9 cellular contexts compared by ENCODE assay signal in genomic region chr3:112390783-112391641, GRCh38. TPM values are rescaled to one million over a fixed set of nuclear protein-coding genes. Genes with fewer than 3 reads are reported as not detected.
DNase-seq lines count a peak whose midpoint lies in the region; ATAC-seq, FAIRE-seq and TF ChIP-seq lines count a peak whose summit lies in the region.
"Had no signal": no experiment of that assay in that cellular context is flagged by ENCODE, and none has a peak within 500 bp of the region (broad histone marks: within the 10 kb centered on the region; RNA-seq: fewer than 3 reads in every experiment).

No MANE protein-coding gene starts in this region.

- H3K79me2 ChIP-seq in HCT116 (ENCODE audit: insufficient read depth, low read length) = no peaks in the 10 kb centered on the region

- H3K4me3 Mint-ChIP-seq in activated CD8-positive, alpha-beta T cell treated with anti-CD3 and anti-CD28 coated beads for 36 hours = no peak overlapping the region
- H3K4me3 Mint-ChIP-seq: central memory CD8-positive, alpha-beta T cell had no signal

- H3K27me3 ChIP-seq in AG04450 (ENCODE audit: control insufficient read depth, insufficient read depth, low read length) = no peaks in the 10 kb centered on the region
- H3K27me3 ChIP-seq in HCT116 (ENCODE audit: insufficient read depth, low read length) = no peaks in the 10 kb centered on the region
- H3K27me3 ChIP-seq in prostate gland (replicated peaks; ENCODE audit: insufficient read depth) = no peaks in the 10 kb centered on the region

- H3K27ac Mint-ChIP-seq in activated CD8-positive, alpha-beta T cell treated with anti-CD3 and anti-CD28 coated beads for 36 hours = no peak overlapping the region

- no peak overlapping the region for H3K9ac ChIP-seq in HCT116 (ENCODE audit: low read length)

- CTCF ChIA-PET in AG04450 (lab: Charles Lee) (no interaction called here), HCT116 (lab: Charles Lee) (no interaction called here)
- CTCF ChIA-PET in activated CD8-positive, alpha-beta T cell treated with anti-CD3 and anti-CD28 coated beads for 36 hours (lab: Charles Lee) = interaction anchor here (0.8 to 2.2 kb wide), 6 partner anchors 20 to 171 kb away, joined by 3 to 4 read pairs (median 3); partner anchors contain the start of genes ATG3 and SLC35A5

- peaks cover 37% of the 10 kb centered on the region for H3K4me1 Mint-ChIP-seq in activated CD8-positive, alpha-beta T cell treated with anti-CD3 and anti-CD28 coated beads for 36 hours (ENCODE audit: low read depth)

- no peaks in the 10 kb centered on the region for H4K20me1 ChIP-seq in HCT116 (ENCODE audit: insufficient read depth)

- RAD21 ChIA-PET in HCT116 (lab: Charles Lee; ENCODE audit: low non-redundant PET in 1 of 2, low total read pairs in 2 of 2, uncharacterized antibody in 2 of 2, unreplicated experiment in 2 of 2) = no interaction called here

- intact Hi-C loops in HCT116 (cut with micrococcal nuclease) (no loop called here), Right ventricle myocardium superior (cut with DNase I) (no loop called here), prostate gland (cut with DNase I) (loop anchor here (5.0 kb wide), 1 partner anchor 54 kb away; no protein-coding TSS in a partner anchor)
- intact Hi-C loops in activated CD8-positive, alpha-beta T cell treated with anti-CD3 and anti-CD28 coated beads for 36 hours (cut with micrococcal nuclease) = no loop called here

- no peak for FAIRE-seq in D721Med (lab: Jason Lieb, UNC)

- H3K27ac ChIP-seq in AG04450 (ENCODE audit: low read depth, low read length) (peak overlapping the region; percentile 99), HCT116 (ENCODE audit: low read depth, low read length) (no peak overlapping the region), prostate gland (peak overlapping the region; percentile 37 to 39)

- ATAC-seq in HCT116 (peak; percentile 69), Right ventricle myocardium superior (ENCODE audit: poor library complexity) (peak; percentile 25), HG03175 (IDR thresholded peaks at IDR 0.05; ENCODE audit: unreplicated experiment) (no peak)
- ATAC-seq in activated CD8-positive, alpha-beta T cell treated with anti-CD3 and anti-CD28 coated beads for 36 hours = peak; percentile 49

- no peak for TF ChIP-seq CTCF in AG04450 (IDR thresholded peaks at IDR 0.05; ENCODE audit: low read depth, low read length)
- TF ChIP-seq CTCF in HCT116 (IDR thresholded peaks at IDR 0.05 in 2 of 3, conservative IDR thresholded peaks at IDR 0.05 in 1 of 3; ENCODE audit: borderline replicate concordance in 1 of 3, insufficient read depth in 1 of 3, low read depth in 2 of 3, low read length in 2 of 3) = no peak
- TF ChIP-seq CTCF in activated CD8-positive, alpha-beta T cell treated with anti-CD3 and anti-CD28 coated beads for 36 hours (IDR thresholded peaks at IDR 0.05) = no peak
- TF ChIP-seq CTCF in prostate gland (IDR thresholded peaks at IDR 0.05) = no peak
- no peak for TF ChIP-seq CTCF in D721Med (IDR thresholded peaks at IDR 0.05; ENCODE audit: insufficient read depth, missing control alignments)

- no peaks in the 10 kb centered on the region for H3K9me3 ChIP-seq in AG04450 (ENCODE audit: control insufficient read depth, insufficient read depth, low read length)
- peaks cover 6 to 7% of the 10 kb centered on the region in 2 experiments; a peak in 2 of 4 replicates for H3K9me3 ChIP-seq in HCT116 (ENCODE audit: control insufficient read depth in 1 of 2, insufficient read depth in 1 of 2, low read depth in 1 of 2, low read length in 2 of 2)
- no peaks in the 10 kb centered on the region for H3K9me3 ChIP-seq in prostate gland

- H3K9me2 ChIP-seq in HCT116 (ENCODE audit: insufficient read depth) = no peaks in the 10 kb centered on the region

- DNase-seq in AG04450 (ENCODE audit: low read depth, low spot score) (peak; percentile 94), HCT116 (ENCODE audit: low read depth, low spot score) (no peak), Right ventricle myocardium superior (no peak), prostate gland (ENCODE audit: low spot score) (no peak), D721Med (ENCODE audit: insufficient read length, low spot score) (no peak), OCI-M2 (lab: John Stamatoyannopoulos, UW; ENCODE audit: unreplicated experiment) (no peak)
- DNase-seq in activated CD8-positive, alpha-beta T cell treated with anti-CD3 and anti-CD28 coated beads for 36 hours = no peak

- peak overlapping the region; percentile 46 for H2AFZ ChIP-seq in HCT116 (ENCODE audit: low read depth, low read length, poor library complexity, severe bottlenecking)

- 13% methylated on average over 4 of the region's 4 CpGs for WGBS in prostate gland

- no peaks in the 10 kb centered on the region for H3K36me3 ChIP-seq in HCT116 (ENCODE audit: control insufficient read depth in 1 of 2, insufficient read depth in 2 of 2, low read length in 2 of 2)
- H3K36me3 ChIP-seq in prostate gland = no peaks in the 10 kb centered on the region

- no TSS peak for BruUV-seq in HCT116 (replicated peaks; lab: Mats Ljungman, UMichigan)

- H3K4me2 ChIP-seq in HCT116 (ENCODE audit: low read length) = peak overlapping the region; percentile 37

- no peaks in the 10 kb centered on the region for H3K27me3 Mint-ChIP-seq in activated CD8-positive, alpha-beta T cell treated with anti-CD3 and anti-CD28 coated beads for 36 hours
- H3K27me3 Mint-ChIP-seq: central memory CD8-positive, alpha-beta T cell had no signal

- H3K4me3 ChIP-seq in AG04450 (ENCODE audit: low read depth, low read length) (no peak overlapping the region), HCT116 (replicated peaks in 1 of 2; ENCODE audit: low read depth in 1 of 2, low read length in 2 of 2) (peak overlapping the region in 1 of 2 experiments; percentile 9; a peak in 1 of 4 replicates), prostate gland (no peak overlapping the region)

- TF ChIP-seq POLR2A in HCT116 (IDR thresholded peaks at IDR 0.05; ENCODE audit: borderline replicate concordance, extremely low read depth, insufficient read depth, insufficient read length) = no peak
- TF ChIP-seq POLR2A in prostate gland (IDR thresholded peaks at IDR 0.05) = no peak

- peaks cover 4 to 14% of the 10 kb centered on the region in 2 experiments; a peak in 2 of 4 replicates for H3K4me1 ChIP-seq in HCT116 (ENCODE audit: control insufficient read depth in 1 of 2, insufficient read depth in 2 of 2, low read length in 2 of 2)
- H3K4me1 ChIP-seq in prostate gland (replicated peaks) = no peaks in the 10 kb centered on the region

- H3K36me3 Mint-ChIP-seq in activated CD8-positive, alpha-beta T cell treated with anti-CD3 and anti-CD28 coated beads for 36 hours (ENCODE audit: low read depth) = no peaks in the 10 kb centered on the region

- peaks cover 11% of the 10 kb centered on the region for H3K9me3 Mint-ChIP-seq in activated CD8-positive, alpha-beta T cell treated with anti-CD3 and anti-CD28 coated beads for 36 hours

- POLR2A ChIA-PET in AG04450 (lab: Yijun Ruan, JAX) = interaction anchor here (0.6 to 2.1 kb wide), 4 partner anchors 12 to 88 kb away, joined by 3 to 7 read pairs (median 6); partner anchors contain the start of gene CD200
- POLR2A ChIA-PET in HCT116 (lab: Charles Lee) = no interaction called here
- POLR2A ChIA-PET in activated CD8-positive, alpha-beta T cell treated with anti-CD3 and anti-CD28 coated beads for 36 hours (lab: Charles Lee) = interaction anchor here (0.5 kb wide), 1 partner anchor 14 kb away, joined by 3 read pairs; no protein-coding TSS in a partner anchor

- no peak for TF ChIP-seq RAD21 in HCT116 (IDR thresholded peaks at IDR 0.05; ENCODE audit: low read depth)

TF ChIP-seq in HCT116, 20 proteins besides CTCF, POLR2A, EP300 and RAD21:
- no peak for TF ChIP-seq EGR1 (IDR thresholded peaks at IDR 0.05; ENCODE audit: low read depth)
- TF ChIP-seq ZNF274 (IDR thresholded peaks at IDR 0.05; ENCODE audit: low read depth, low read length) = no peak
- TF ChIP-seq, protein P1, sequence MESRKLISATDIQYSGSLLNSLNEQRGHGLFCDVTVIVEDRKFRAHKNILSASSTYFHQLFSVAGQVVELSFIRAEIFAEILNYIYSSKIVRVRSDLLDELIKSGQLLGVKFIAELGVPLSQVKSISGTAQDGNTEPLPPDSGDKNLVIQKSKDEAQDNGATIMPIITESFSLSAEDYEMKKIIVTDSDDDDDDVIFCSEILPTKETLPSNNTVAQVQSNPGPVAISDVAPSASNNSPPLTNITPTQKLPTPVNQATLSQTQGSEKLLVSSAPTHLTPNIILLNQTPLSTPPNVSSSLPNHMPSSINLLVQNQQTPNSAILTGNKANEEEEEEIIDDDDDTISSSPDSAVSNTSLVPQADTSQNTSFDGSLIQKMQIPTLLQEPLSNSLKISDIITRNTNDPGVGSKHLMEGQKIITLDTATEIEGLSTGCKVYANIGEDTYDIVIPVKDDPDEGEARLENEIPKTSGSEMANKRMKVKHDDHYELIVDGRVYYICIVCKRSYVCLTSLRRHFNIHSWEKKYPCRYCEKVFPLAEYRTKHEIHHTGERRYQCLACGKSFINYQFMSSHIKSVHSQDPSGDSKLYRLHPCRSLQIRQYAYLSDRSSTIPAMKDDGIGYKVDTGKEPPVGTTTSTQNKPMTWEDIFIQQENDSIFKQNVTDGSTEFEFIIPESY (IDR thresholded peaks at IDR 0.05; ENCODE audit: extremely low read depth, insufficient replicate concordance, low read length) = no peak
- no peak for TF ChIP-seq POLR2AphosphoS5 (IDR thresholded peaks at IDR 0.05; ENCODE audit: low read depth, low read length)
- TF ChIP-seq, protein P2, sequence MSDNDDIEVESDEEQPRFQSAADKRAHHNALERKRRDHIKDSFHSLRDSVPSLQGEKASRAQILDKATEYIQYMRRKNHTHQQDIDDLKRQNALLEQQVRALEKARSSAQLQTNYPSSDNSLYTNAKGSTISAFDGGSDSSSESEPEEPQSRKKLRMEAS (IDR thresholded peaks at IDR 0.05) = no peak
- TF ChIP-seq EZH2phosphoT487 (IDR thresholded peaks at IDR 0.05; ENCODE audit: borderline replicate concordance) = no peak
- no peak for TF ChIP-seq JUND (IDR thresholded peaks at IDR 0.05)
- no peak for TF ChIP-seq ATF3 (IDR thresholded peaks at IDR 0.05)
- no peak for TF ChIP-seq SIN3A (IDR thresholded peaks at IDR 0.05; ENCODE audit: low read depth)

RNA-seq across cellular contexts. Expression of gene CD200, which starts 58.1 kb away (rescaled TPM):
- 3.0 and 3.4 TPM in 2 replicates for polyA plus RNA-seq in AG04450 (2011; rRNA removed)
- 2.5 and 2.6 TPM in 2 replicates for polyA minus RNA-seq in AG04450 (2011; rRNA and poly(A)+ RNA removed)
- not detected for total RNA-seq in HCT116 (2021; ENCODE audit: unreplicated experiment)
- polyA plus RNA-seq in HCT116 (2012) = 0.04 TPM in 1 of 2 replicates, not detected in the other
- total RNA-seq in activated CD8-positive, alpha-beta T cell treated with anti-CD3 and anti-CD28 coated beads for 36 hours = 10 to 100 TPM; 15.7 to 16.7 TPM
- total RNA-seq in Right ventricle myocardium superior = 0.91 TPM
- total RNA-seq in prostate gland = 1 to 10 TPM; 5.2 to 6.3 TPM
